Comparison of ENCODE assay signal across 9 cellular contexts in genomic region chr14:24673534-24674203, GRCh38. TPM values are rescaled to one million over a fixed set of nuclear protein-coding genes. Genes with fewer than 3 reads are reported as not detected.
DNase-seq lines count a peak whose midpoint lies in the region; ATAC-seq and TF ChIP-seq lines count a peak whose summit lies in the region.
"Had no signal": no experiment of that assay in that cellular context is flagged by ENCODE, and none has a peak within 500 bp of the region (broad histone marks: within the 10 kb centered on the region; RNA-seq: fewer than 3 reads in every experiment).

No MANE protein-coding gene starts in this region.

- H3K27me3 ChIP-seq in upper lobe of left lung = no peaks in the 10 kb centered on the region

- peaks cover 13 to 19% (median 17%) of the 10 kb centered on the region in 4 donors for H3K4me1 ChIP-seq in upper lobe of left lung

- 55 to 56% methylated on average over 9 of the region's 9 CpGs for WGBS in upper lobe of left lung, 2 donors

- peak overlapping the region in 3 of 4 donors; percentile 27 to 65 (median 49) for H3K27ac ChIP-seq in upper lobe of left lung

- TF ChIP-seq EP300 in upper lobe of left lung (IDR thresholded peaks at IDR 0.05) = no peak

- DNase-seq in T-helper 9 cell (peak; percentile 42), upper lobe of left lung (no peak), GM03348 (ENCODE audit: low spot score) (no peak), middle frontal gyrus (ENCODE audit: extremely low spot score, low spot score) (no peak), NCI-H446 (lab: John Stamatoyannopoulos, UW) (no peak)
- DNase-seq in effector CD4-positive, alpha-beta T cell = peak; percentile 48

- no peak for TF ChIP-seq POLR2A in upper lobe of left lung (IDR thresholded peaks at IDR 0.05)

- H3K9me3 ChIP-seq in upper lobe of left lung = no peaks in the 10 kb centered on the region

- TF ChIP-seq CTCF in upper lobe of left lung (IDR thresholded peaks at IDR 0.05) = no peak

- ATAC-seq in GM18861 (IDR thresholded peaks at IDR 0.05; ENCODE audit: unreplicated experiment) (peak; percentile 44), HG02981 (IDR thresholded peaks at IDR 0.05; ENCODE audit: unreplicated experiment) (peak; percentile 62), upper lobe of left lung (ENCODE audit: low FRiP score in 2 of 2) (peak in 1 of 2 donors; percentile 32)

- H3K4me3 ChIP-seq in upper lobe of left lung = no peak overlapping the region

- no peaks in the 10 kb centered on the region for H3K36me3 ChIP-seq in upper lobe of left lung

RNA-seq across cellular contexts. Expression of gene GZMB, which starts 39.7 kb away (rescaled TPM):
- total RNA-seq in upper lobe of left lung = 10 to 100 TPM in 3 of 6 donors, 1 to 10 TPM in 3; 2.1 to 12.0 (median 9.8) TPM
- total RNA-seq: temporal lobe had no signal

Comparison
In these comparisons a context has a peak if more than half of its experiments do, and no peak if none do; other contexts are left out.
1. DNase-seq: peak in T-helper 9 cell (single experiment) and effector CD4-positive, alpha-beta T cell (single experiment); none in upper lobe of left lung (0 of 2), GM03348 (single experiment), middle frontal gyrus (single experiment) and NCI-H446 (0 of 2).